29 cellular contexts compared by ENCODE assay signal in the genomic region with DNA sequence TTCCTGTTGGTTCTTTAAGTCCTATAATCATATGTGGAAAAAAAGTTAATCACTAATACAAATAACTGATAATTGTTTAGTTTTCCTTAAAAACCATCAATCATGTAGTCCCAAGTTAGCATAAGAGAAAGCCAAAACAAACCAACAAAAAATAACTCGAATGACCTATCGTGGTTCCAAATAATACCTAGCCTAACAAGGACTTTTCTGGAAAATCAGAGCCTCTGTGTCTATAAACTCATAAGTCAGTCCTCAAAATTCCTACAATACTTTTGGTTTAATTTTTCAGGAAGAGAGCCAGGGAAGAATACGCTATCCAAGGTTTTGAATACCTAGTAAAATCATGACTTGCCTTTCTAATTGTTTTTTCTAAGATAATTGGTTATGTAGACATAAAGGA.
"Had no signal": no experiment of that assay in that cellular context is flagged by ENCODE, and none has a peak within 500 bp of the region (broad histone marks: within the 10 kb centered on the region; RNA-seq: fewer than 3 reads in every experiment).

No MANE protein-coding gene starts in this region.

- H3K36me3 Mint-ChIP-seq: naive thymus-derived CD8-positive, alpha-beta T cell; stimulated activated memory B cell treated with anti-CD40 and anti-IgM and Interleukin-4, amounts not matched to agents 10 μg/mL and 1 μg/mL and 100 μg/mL, for 72 hours; type B pancreatic cell had no signal

- H3K27me3 Mint-ChIP-seq: dendritic cell treated with granulocyte-macrophage colony-stimulating factor and Interleukin-4, amounts not matched to agents 40 ng/mL and 50 ng/mL, for 4 days; stimulated activated memory B cell treated with anti-CD40 and anti-IgM and Interleukin-4, amounts not matched to agents 10 μg/mL and 1 μg/mL and 100 μg/mL, for 72 hours had no signal

- H3K4me1 Mint-ChIP-seq: endodermal cell; naive thymus-derived CD8-positive, alpha-beta T cell; stimulated activated memory B cell treated with anti-CD40 and anti-IgM and Interleukin-4, amounts not matched to agents 10 μg/mL and 1 μg/mL and 100 μg/mL, for 72 hours had no signal

- ATAC-seq: esophagus mucosa; foreskin keratinocyte; gastroesophageal sphincter; heart right ventricle; left cardiac atrium; left lung; naive thymus-derived CD8-positive, alpha-beta T cell; psoas muscle; right cardiac atrium; stimulated activated memory B cell treated with anti-CD40 and anti-IgM and Interleukin-4, amounts not matched to agents 10 μg/mL and 1 μg/mL and 100 μg/mL, for 72 hours; stimulated activated naive CD8-positive, alpha-beta T cell treated with anti-CD3 and anti-CD28 coated beads, Interleukin-15, Interleukin-2, amounts not matched to agents 100 U/mL and 50 U/mL, for 24 hours had no signal

- H3K4me3 Mint-ChIP-seq: dendritic cell treated with granulocyte-macrophage colony-stimulating factor and Interleukin-4, amounts not matched to agents 40 ng/mL and 50 ng/mL, for 4 days; endodermal cell; naive thymus-derived CD8-positive, alpha-beta T cell; nephron progenitor cell; stimulated activated memory B cell treated with anti-CD40 and anti-IgM and Interleukin-4, amounts not matched to agents 10 μg/mL and 1 μg/mL and 100 μg/mL, for 72 hours; type B pancreatic cell had no signal

- H3K9me3 Mint-ChIP-seq: endodermal cell, nephron progenitor cell, type B pancreatic cell had no signal

- DNase-seq: colonic mucosa; effector CD8-positive, alpha-beta T cell; endodermal cell; foreskin keratinocyte; heart right ventricle; hippocampal formation; left cardiac atrium; left lung; mesenchymal stem cell; midbrain; naive thymus-derived CD8-positive, alpha-beta T cell; nephron progenitor cell; nucleus accumbens; ovary; posterior cingulate gyrus; psoas muscle; right cardiac atrium; sigmoid colon; spleen; stimulated activated CD4-positive, alpha-beta T cell treated with anti-CD3 and anti-CD28 coated beads, Interleukin-4, amount 100 ng/mL, for 4 hours; stimulated activated naive CD8-positive, alpha-beta T cell treated with anti-CD3 and anti-CD28 coated beads, Interleukin-15, Interleukin-2, amounts not matched to agents 100 U/mL and 50 U/mL, for 24 hours; substantia nigra; testis; tibial artery had no signal

- H3K27ac Mint-ChIP-seq: dendritic cell treated with granulocyte-macrophage colony-stimulating factor and Interleukin-4, amounts not matched to agents 40 ng/mL and 50 ng/mL, for 4 days; endodermal cell; naive thymus-derived CD8-positive, alpha-beta T cell; nephron progenitor cell; stimulated activated memory B cell treated with anti-CD40 and anti-IgM and Interleukin-4, amounts not matched to agents 10 μg/mL and 1 μg/mL and 100 μg/mL, for 72 hours; type B pancreatic cell had no signal
